ENCODE assay signal across 19 cellular contexts in genomic region chr9:134128727-134129679, GRCh38. TPM values are rescaled to one million over a fixed set of nuclear protein-coding genes. Genes with fewer than 3 reads are reported as not detected.
DNase-seq lines count a peak whose midpoint lies in the region; ATAC-seq, FAIRE-seq and TF ChIP-seq lines count a peak whose summit lies in the region.
"Had no signal": no experiment of that assay in that cellular context is flagged by ENCODE, and none has a peak within 500 bp of the region (broad histone marks: within the 10 kb centered on the region; RNA-seq: fewer than 3 reads in every experiment).

No MANE protein-coding gene starts in this region.

- TF ChIP-seq RAD21 in K562 (CRISPR knock-in tag; conservative IDR thresholded peaks at IDR 0.05 in 1 of 2, IDR thresholded peaks at IDR 0.05 in 1 of 2) = no peak

- FAIRE-seq in K562 (lab: Jason Lieb, UNC) = no peak
- FAIRE-seq: G401.6, urothelium cell line had no signal

- DNase-seq in Right ventricle myocardium superior (peak; percentile 45), left cardiac atrium (no peak), K562 (ENCODE audit: extremely low read depth in 1 of 4, low spot score in 3 of 4) (no peak), mucosa of descending colon (peak in 2 of 3 donors; percentile 3 to 40), suprapubic skin (ENCODE audit: low spot score in 2 of 2) (no peak), HCEC 1CT (no peak), NCI-H774 (lab: John Stamatoyannopoulos, UW) (no peak)
- DNase-seq: activated CD4-positive, alpha-beta T cell treated with anti-CD3 and anti-CD28 coated beads for 48 hours; effector CD4-positive, alpha-beta T cell; Kasumi-1; lower lobe of right lung; NCI-H1436 treated with DMSO at 0.1 percent for 48 hours; NCI-H446 treated with DMSO at 0.1 percent for 48 hours; nucleus accumbens had no signal

- H3K27me3 ChIP-seq in K562 (ENCODE audit: control insufficient read depth in 2 of 2, insufficient read depth in 2 of 2, low read length in 2 of 2) = peaks cover 28 to 50% of the 10 kb centered on the region in 2 experiments; a peak in 4 of 5 replicates
- no peaks in the 10 kb centered on the region for H3K27me3 ChIP-seq in suprapubic skin

- BruUV-seq in K562 (replicated peaks; lab: Mats Ljungman, UMichigan) = no TSS peak

- H3K4me1 ChIP-seq in K562 (replicated peaks in 1 of 2; ENCODE audit: control insufficient read depth in 2 of 2, insufficient read depth in 2 of 2, low read length in 2 of 2) (peaks cover 0 to 28% of the 10 kb centered on the region in 2 experiments; a peak in 2 of 5 replicates), mucosa of descending colon (ENCODE audit: low read depth) (no peaks in the 10 kb centered on the region), suprapubic skin (peaks cover 11% of the 10 kb centered on the region)

- TF ChIP-seq POLR2A in K562 (conservative IDR thresholded peaks at IDR 0.05) (no peak), suprapubic skin (IDR thresholded peaks at IDR 0.05) (no peak)

- H3K36me3 ChIP-seq in K562 (ENCODE audit: control insufficient read depth, insufficient read depth, low read length) = no peaks in the 10 kb centered on the region
- H3K36me3 ChIP-seq in mucosa of descending colon (ENCODE audit: low read depth) = no peaks in the 10 kb centered on the region
- no peaks in the 10 kb centered on the region for H3K36me3 ChIP-seq in suprapubic skin
- H3K36me3 ChIP-seq: lower lobe of right lung had no signal

- H4K20me1 ChIP-seq in K562 (replicated peaks; ENCODE audit: control insufficient read depth, insufficient read depth, low read length) = no peaks in the 10 kb centered on the region; the same call in 1 of the 2 replicates

- CTCF ChIA-PET in K562 (lab: Yijun Ruan, JAX; ENCODE audit: low intra/inter-chr PET ratio) = no interaction called here

- H3K4me2 ChIP-seq in K562 (ENCODE audit: insufficient read depth, low read length) = no peak overlapping the region

- TF ChIP-seq EP300 in K562 (IDR thresholded peaks at IDR 0.05; ENCODE audit: low read length) (no peak), suprapubic skin (IDR thresholded peaks at IDR 0.05) (no peak)

- in situ Hi-C loops in K562 (cut with MboI) = no loop called here

- H3K4me3 ChIP-seq in K562 (no peak overlapping the region), mucosa of descending colon (no peak overlapping the region), suprapubic skin (no peak overlapping the region)
- H3K4me3 ChIP-seq: lower lobe of right lung, skin epidermis had no signal

- H3K79me2 ChIP-seq in K562 (ENCODE audit: control insufficient read depth, insufficient read depth, low read length) = no peaks in the 10 kb centered on the region

- no peak overlapping the region for H2AFZ ChIP-seq in K562 (ENCODE audit: low read depth, low read length)

- no peaks in the 10 kb centered on the region for H3K9me3 ChIP-seq in K562 (replicated peaks; ENCODE audit: control insufficient read depth, insufficient read depth, low read depth, low read length)
- H3K9me3 ChIP-seq in mucosa of descending colon = no peaks in the 10 kb centered on the region
- no peaks in the 10 kb centered on the region for H3K9me3 ChIP-seq in suprapubic skin
- H3K9me3 ChIP-seq: lower lobe of right lung had no signal

- intact Hi-C loops in Right ventricle myocardium superior (cut with DNase I) (no loop called here), left cardiac atrium (cut with DNase I) (no loop called here), K562 (cut with micrococcal nuclease) (no loop called here), mucosa of descending colon (cut with DNase I, micrococcal nuclease) (no loop called here)

- no peak overlapping the region; a peak in 1 of 4 replicates for H3K9ac ChIP-seq in K562 (ENCODE audit: insufficient read depth in 1 of 2, low read depth in 2 of 2, low read length in 2 of 2)

- H3K27ac ChIP-seq in K562 (ENCODE audit: extremely low read depth, low read depth, low read length) (no peak overlapping the region), suprapubic skin (peak overlapping the region; percentile 6)
- H3K27ac ChIP-seq: lower lobe of right lung had no signal

- TF ChIP-seq CTCF in K562 (IDR thresholded peaks at IDR 0.05 in 2 of 3, conservative IDR thresholded peaks at IDR 0.05 in 1 of 3; ENCODE audit: insufficient read depth in 2 of 3, low read depth in 1 of 3, low read length in 3 of 3) = 0 out of 6 replicates have a peak, but pooled peaks of 2 of the 3 experiments have one; percentile 6 to 16
- no peak for TF ChIP-seq CTCF in mucosa of descending colon (IDR thresholded peaks at IDR 0.05)
- TF ChIP-seq CTCF in suprapubic skin (IDR thresholded peaks at IDR 0.05) = no peak

- H3K9me1 ChIP-seq in K562 (ENCODE audit: control insufficient read depth, insufficient read depth, low read length) = no peaks in the 10 kb centered on the region

- ATAC-seq in Right ventricle myocardium superior (ENCODE audit: poor library complexity) (no peak), left cardiac atrium (no peak), K562 (peak; percentile 53), mucosa of descending colon (no peak), HG03175 (IDR thresholded peaks at IDR 0.05; ENCODE audit: unreplicated experiment) (no peak)
- ATAC-seq: activated naive CD4-positive, alpha-beta T cell treated with anti-CD3 and anti-CD28 coated beads, Interleukin-2, amount 50 U/mL, for 72 hours; lower lobe of right lung had no signal

- POLR2A ChIA-PET in K562 (lab: Yijun Ruan, JAX) = interaction anchor here (0.9 kb wide), 1 partner anchor 18 kb away, joined by 3 read pairs; no protein-coding TSS in a partner anchor

- WGBS in K562 (ENCODE audit: insufficient coverage, low coverage, missing lambda C conversion rate) = 29% methylated on average over 34 of the region's 38 CpGs
- 79% methylated on average over 31 of the region's 38 CpGs for WGBS in suprapubic skin

TF ChIP-seq in K562, 482 proteins besides CTCF, POLR2A, EP300 and RAD21:
- TF ChIP-seq TSC22D4 (tag; IDR thresholded peaks at IDR 0.05) (no peak), RCOR1 (IDR thresholded peaks at IDR 0.05; ENCODE audit: borderline replicate concordance in 1 of 2, low read depth in 2 of 2, low read length in 2 of 2) (no peak)
TF ChIP-seq in K562: peak in this region for 0.

RNA-seq across cellular contexts. Expression of gene WDR5, which starts 6.9 kb away (rescaled TPM):
- 17.5 TPM for total RNA-seq in Right ventricle myocardium superior
- 10 to 100 TPM; 16.0 to 20.3 TPM for total RNA-seq in left cardiac atrium
- 30.3 and 49.8 TPM in 2 replicates for total RNA-seq in K562 (2011; cell fraction: chromatin; rRNA removed; ENCODE audit: low replicate concordance)
- 28.3 and 32.7 TPM in 2 replicates for total RNA-seq in K562 (2011; cell fraction: nucleolus; rRNA removed)
- 25.4 and 26.2 TPM in 2 replicates for total RNA-seq in K562 (2011; cell fraction: nucleoplasm; rRNA removed)
- 34.6 and 50.0 TPM in 2 replicates for total RNA-seq in K562 (2014; rRNA removed)
- 33.4 and 37.0 TPM in 2 replicates for total RNA-seq in K562 (2014; rRNA removed; fragmentation: Illumina TruSeq; extraction: Trizol)
- 43.5 and 43.7 TPM in 2 replicates for total RNA-seq in K562 (2015; rRNA removed; fragmentation: Illumina TruSeq; extraction: Trizol)
- total RNA-seq in K562 (2021) = 55.8 and 56.8 TPM in 2 replicates
- 33.8 and 38.6 TPM in 2 replicates for polyA plus RNA-seq in K562 (2011; rRNA removed)
- 39.4 and 44.2 TPM in 2 replicates for polyA plus RNA-seq in K562 (2011; cell fraction: cytosol; rRNA removed)
- 63.7 and 79.3 TPM in 2 replicates for polyA plus RNA-seq in K562 (2011; cell fraction: nucleus; rRNA removed)
- polyA plus RNA-seq in K562 (2012) = 34.4 and 45.7 TPM in 2 replicates
- polyA plus RNA-seq in K562 (2014; fragmentation: Illumina TruSeq; extraction: Trizol) = 56.3 and 59.8 TPM in 2 replicates
- 1 to 10 TPM; 3.0 TPM for polyA plus RNA-seq in K562 (2014; fragmentation: Nextera tagmentation; extraction: Ambion mirVana)
- 42.1 and 49.3 TPM in 2 replicates for polyA plus RNA-seq in K562 (2014; rRNA removed)
- polyA minus RNA-seq in K562 (2011; rRNA and poly(A)+ RNA removed) = 18.7 and 22.5 TPM in 2 replicates
- 25.8 and 27.6 TPM in 2 replicates for polyA minus RNA-seq in K562 (2011; cell fraction: cytosol; rRNA and poly(A)+ RNA removed)
- 16.7 and 22.0 TPM in 2 replicates for polyA minus RNA-seq in K562 (2011; cell fraction: nucleus; rRNA and poly(A)+ RNA removed)
- total RNA-seq in mucosa of descending colon = 10 to 100 TPM; 19.9 to 27.1 (median 24.6) TPM
- 10 to 100 TPM; 21.7 to 37.8 (median 26.5) TPM for total RNA-seq in suprapubic skin

RNA-seq across cellular contexts. Expression of gene RNU6ATAC, which starts 35.4 kb away (rescaled TPM):
- total RNA-seq in Right ventricle myocardium superior = 351 TPM
- total RNA-seq in left cardiac atrium = 100 to 1,000 TPM; 307 to 456 TPM
- total RNA-seq in K562 (2011; cell fraction: chromatin; rRNA removed; ENCODE audit: low replicate concordance) = not detected in 2 replicates
- total RNA-seq in K562 (2011; cell fraction: nucleolus; rRNA removed) = under 0.01 TPM in 2 replicates
- total RNA-seq in K562 (2011; cell fraction: nucleoplasm; rRNA removed) = under 0.01 TPM in 1 of 2 replicates, not detected in the other
- total RNA-seq in K562 (2014; rRNA removed) = not detected in 2 replicates
- total RNA-seq in K562 (2014; rRNA removed; fragmentation: Illumina TruSeq; extraction: Trizol) = 3,061 and 4,723 TPM in 2 replicates
- total RNA-seq in K562 (2015; rRNA removed; fragmentation: Illumina TruSeq; extraction: Trizol) = 352 and 491 TPM in 2 replicates
- 143 and 200 TPM in 2 replicates for total RNA-seq in K562 (2021)
- not detected in 2 replicates for polyA plus RNA-seq in K562 (2011; rRNA removed)
- polyA plus RNA-seq in K562 (2011; cell fraction: cytosol; rRNA removed) = not detected in 2 replicates
- polyA plus RNA-seq in K562 (2011; cell fraction: nucleus; rRNA removed) = not detected in 2 replicates
- not detected in 2 replicates for polyA plus RNA-seq in K562 (2012)
- not detected in 2 replicates for polyA plus RNA-seq in K562 (2014; fragmentation: Illumina TruSeq; extraction: Trizol)
- not detected for polyA plus RNA-seq in K562 (2014; fragmentation: Nextera tagmentation; extraction: Ambion mirVana)
- polyA plus RNA-seq in K562 (2014; rRNA removed) = not detected in 2 replicates
- 1,988 and 3,166 TPM in 2 replicates for polyA minus RNA-seq in K562 (2011; rRNA and poly(A)+ RNA removed)
- 917 and 3,812 TPM in 2 replicates for polyA minus RNA-seq in K562 (2011; cell fraction: cytosol; rRNA and poly(A)+ RNA removed)
- polyA minus RNA-seq in K562 (2011; cell fraction: nucleus; rRNA and poly(A)+ RNA removed) = under 0.01 TPM in 2 replicates
- total RNA-seq in mucosa of descending colon = 100 to 1,000 TPM in 1 of 3 donors, 10 to 100 TPM in 2; 38.0 to 182 (median 66.9) TPM
- total RNA-seq in suprapubic skin = not detected

Comparison
In these comparisons a context has a peak if more than half of its experiments do, and no peak if none do; other contexts are left out.
1. DNase-seq: peak in Right ventricle myocardium superior (single experiment) and mucosa of descending colon (2 of 3); none in left cardiac atrium (single experiment), K562 (0 of 4), suprapubic skin (0 of 2), HCEC 1CT (single experiment) and NCI-H774 (single experiment).
2. CTCF ChIP-seq: peak in K562 (2 of 3); none in mucosa of descending colon (single experiment) and suprapubic skin (0 of 2).